Comparison of ENCODE assay signal across 8 cellular contexts in genomic region chr1:221712776-221713431, GRCh38. TPM values are rescaled to one million over a fixed set of nuclear protein-coding genes. Genes with fewer than 3 reads are reported as not detected.
DNase-seq lines count a peak whose midpoint lies in the region; ATAC-seq, FAIRE-seq and TF ChIP-seq lines count a peak whose summit lies in the region.

No MANE protein-coding gene starts in this region.

- peaks cover 23% of the 10 kb centered on the region for H3K79me2 ChIP-seq in K562 (ENCODE audit: control insufficient read depth, insufficient read depth, low read length)

- H3K4me3 ChIP-seq in K562, result no peak overlapping the region

- BruUV-seq in K562 (replicated peaks; lab: Mats Ljungman, UMichigan), result no TSS peak

- WGBS in K562 (ENCODE audit: insufficient coverage, low coverage, missing lambda C conversion rate), result 61% methylated on average over 3 of the region's 3 CpGs

- FAIRE-seq in K562 (lab: Jason Lieb, UNC), result no peak

- no peak for TF ChIP-seq RAD21 in K562 (CRISPR knock-in tag; conservative IDR thresholded peaks at IDR 0.05 in 1 of 2, IDR thresholded peaks at IDR 0.05 in 1 of 2)

- peaks cover 4% of the 10 kb centered on the region; the same call in 1 of the 3 replicates for H3K36me3 ChIP-seq in K562 (ENCODE audit: control insufficient read depth, insufficient read depth, low read length)

- H3K4me2 ChIP-seq in K562 (ENCODE audit: insufficient read depth, low read length), result no peak overlapping the region

- H4K20me1 ChIP-seq in K562 (replicated peaks; ENCODE audit: control insufficient read depth, insufficient read depth, low read length), result no peaks in the 10 kb centered on the region

- ATAC-seq in GM18870 (IDR thresholded peaks at IDR 0.05; ENCODE audit: unreplicated experiment), result peak; percentile 37
- ATAC-seq in HG02943 (IDR thresholded peaks at IDR 0.05; ENCODE audit: low read depth, unreplicated experiment), result peak; percentile 57
- no peak for ATAC-seq in K562

- H3K27ac ChIP-seq in K562 (ENCODE audit: extremely low read depth, low read depth, low read length), result peak overlapping the region; percentile 74

- H3K4me1 ChIP-seq in K562 (replicated peaks in 1 of 2; ENCODE audit: control insufficient read depth in 2 of 2, insufficient read depth in 2 of 2, low read length in 2 of 2), result peaks cover 8 to 84% of the 10 kb centered on the region in 2 experiments

- no peak for TF ChIP-seq CTCF in K562 (IDR thresholded peaks at IDR 0.05 in 2 of 3, conservative IDR thresholded peaks at IDR 0.05 in 1 of 3; ENCODE audit: insufficient read depth in 2 of 3, low read depth in 1 of 3, low read length in 3 of 3)

- no peak overlapping the region; a peak in 1 of 4 replicates for H3K9ac ChIP-seq in K562 (ENCODE audit: insufficient read depth in 1 of 2, low read depth in 2 of 2, low read length in 2 of 2)

- H2AFZ ChIP-seq in K562 (ENCODE audit: low read depth, low read length), result no peak overlapping the region

- no peaks in the 10 kb centered on the region for H3K9me3 ChIP-seq in K562 (replicated peaks; ENCODE audit: control insufficient read depth, insufficient read depth, low read depth, low read length)

- CTCF ChIA-PET in K562 (lab: Yijun Ruan, JAX; ENCODE audit: low intra/inter-chr PET ratio), result no interaction called here

- DNase-seq in T-helper 1 cell (peak; percentile 46 to 88 (median 62)), K562 (ENCODE audit: extremely low read depth in 1 of 4, low spot score in 3 of 4) (no peak), NCI-H2196 (lab: John Stamatoyannopoulos, UW; ENCODE audit: unreplicated experiment) (no peak), DMS53 treated with DMSO at 0.1 percent for 48 hours (lab: John Stamatoyannopoulos, UW; ENCODE audit: unreplicated experiment) (no peak), T1000 (lab: John Stamatoyannopoulos, UW) (no peak)
- peak; percentile 73 for DNase-seq in stimulated activated CD4-positive, alpha-beta T cell treated with anti-CD3 and anti-CD28 coated beads, Interleukin-4, amount 100 ng/mL, for 24 hours

- TF ChIP-seq POLR2A in K562 (conservative IDR thresholded peaks at IDR 0.05), result no peak

- H3K9me1 ChIP-seq in K562 (ENCODE audit: control insufficient read depth, insufficient read depth, low read length), result no peaks in the 10 kb centered on the region

- no peaks in the 10 kb centered on the region for H3K27me3 ChIP-seq in K562 (ENCODE audit: control insufficient read depth in 2 of 2, insufficient read depth in 2 of 2, low read length in 2 of 2)

- in situ Hi-C loops in K562 (cut with MboI), result no loop called here

- no peak for TF ChIP-seq EP300 in K562 (IDR thresholded peaks at IDR 0.05; ENCODE audit: low read length)

- POLR2A ChIA-PET in K562 (lab: Yijun Ruan, JAX), result interaction anchor here (3.9 kb wide), 1 partner anchor 29 kb away, joined by 17 read pairs; the partner anchor contains the start of gene DUSP10

- intact Hi-C loops in K562 (cut with micrococcal nuclease), result no loop called here

TF ChIP-seq in K562, 482 proteins besides CTCF, POLR2A, EP300 and RAD21 (continues in another document):
- TF ChIP-seq BCOR (IDR thresholded peaks at IDR 0.05) (no peak), ZMIZ1 (IDR thresholded peaks at IDR 0.05; ENCODE audit: low read depth in 2 of 2, low read length in 2 of 2) (no peak), TCF15 (CRISPR knock-in tag; IDR thresholded peaks at IDR 0.05) (no peak), TAF1 (IDR thresholded peaks at IDR 0.05; ENCODE audit: control insufficient read depth, extremely low read depth, insufficient read depth, low read length, severe bottlenecking) (no peak), ZNF512 (tag; IDR thresholded peaks at IDR 0.05) (no peak), ZNF217 (CRISPR knock-in tag; IDR thresholded peaks at IDR 0.05) (no peak), ZBTB8A (IDR thresholded peaks at IDR 0.05; ENCODE audit: partially characterized antibody) (no peak), HNRNPUL1 (IDR thresholded peaks at IDR 0.05; ENCODE audit: low read length) (no peak), TRIM24 (IDR thresholded peaks at IDR 0.05) (no peak), HMGN3 (IDR thresholded peaks at IDR 0.05; ENCODE audit: borderline replicate concordance, extremely low read depth, insufficient read length, low read depth, low read length) (no peak), ZNF174 (CRISPR knock-in tag; IDR thresholded peaks at IDR 0.05) (no peak), NFIC (IDR thresholded peaks at IDR 0.05) (no peak), LEF1 (IDR thresholded peaks at IDR 0.05) (no peak), KLF6 (CRISPR knock-in tag; IDR thresholded peaks at IDR 0.05; ENCODE audit: borderline replicate concordance) (peak; percentile 26; the same call in 1 of the 2 replicates), ZFX (CRISPR knock-in tag; IDR thresholded peaks at IDR 0.05) (no peak), DPF2 (IDR thresholded peaks at IDR 0.05) (no peak), HDAC1 (IDR thresholded peaks at IDR 0.05) (no peak), PTRF (tag; IDR thresholded peaks at IDR 0.05) (no peak), JUNB (CRISPR knock-in tag; conservative IDR thresholded peaks at IDR 0.05) (no peak)
- TF ChIP-seq, protein P1, sequence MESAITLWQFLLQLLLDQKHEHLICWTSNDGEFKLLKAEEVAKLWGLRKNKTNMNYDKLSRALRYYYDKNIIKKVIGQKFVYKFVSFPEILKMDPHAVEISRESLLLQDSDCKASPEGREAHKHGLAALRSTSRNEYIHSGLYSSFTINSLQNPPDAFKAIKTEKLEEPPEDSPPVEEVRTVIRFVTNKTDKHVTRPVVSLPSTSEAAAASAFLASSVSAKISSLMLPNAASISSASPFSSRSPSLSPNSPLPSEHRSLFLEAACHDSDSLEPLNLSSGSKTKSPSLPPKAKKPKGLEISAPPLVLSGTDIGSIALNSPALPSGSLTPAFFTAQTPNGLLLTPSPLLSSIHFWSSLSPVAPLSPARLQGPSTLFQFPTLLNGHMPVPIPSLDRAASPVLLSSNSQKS (CRISPR knock-in tag; IDR thresholded peaks at IDR 0.05), result no peak

RNA-seq across cellular contexts. Expression of gene DUSP10, which starts 29.0 kb away (rescaled TPM):
- total RNA-seq in K562 (2011; cell fraction: chromatin; rRNA removed; ENCODE audit: low replicate concordance), result 5.0 and 6.0 TPM in 2 replicates
- 3.9 and 4.0 TPM in 2 replicates for total RNA-seq in K562 (2011; cell fraction: nucleolus; rRNA removed)
- 3.6 and 4.4 TPM in 2 replicates for total RNA-seq in K562 (2011; cell fraction: nucleoplasm; rRNA removed)
- total RNA-seq in K562 (2014; rRNA removed) (6.6 and 7.3 TPM in 2 replicates), K562 (2014; rRNA removed; fragmentation: Illumina TruSeq; extraction: Trizol) (6.3 and 7.6 TPM in 2 replicates), K562 (2015; rRNA removed; fragmentation: Illumina TruSeq; extraction: Trizol) (7.0 and 7.8 TPM in 2 replicates), K562 (2021) (5.9 and 6.1 TPM in 2 replicates)
- polyA plus RNA-seq in K562 (2011; rRNA removed) (1.7 and 3.1 TPM in 2 replicates), K562 (2014; fragmentation: Illumina TruSeq; extraction: Trizol) (6.2 and 8.3 TPM in 2 replicates), K562 (2014; fragmentation: Nextera tagmentation; extraction: Ambion mirVana) (1 to 10 TPM; 3.8 to 5.5 TPM), K562 (2014; rRNA removed) (5.4 and 6.6 TPM in 2 replicates)
- polyA plus RNA-seq in K562 (2011; cell fraction: cytosol; rRNA removed), result 3.6 and 4.4 TPM in 2 replicates
- 3.0 and 4.0 TPM in 2 replicates for polyA plus RNA-seq in K562 (2011; cell fraction: nucleus; rRNA removed)
- polyA plus RNA-seq in K562 (2012), result 5.8 and 10.6 TPM in 2 replicates
- polyA minus RNA-seq in K562 (2011; rRNA and poly(A)+ RNA removed), result 4.8 and 6.1 TPM in 2 replicates
- 1.0 and 1.4 TPM in 2 replicates for polyA minus RNA-seq in K562 (2011; cell fraction: cytosol; rRNA and poly(A)+ RNA removed)
- polyA minus RNA-seq in K562 (2011; cell fraction: nucleus; rRNA and poly(A)+ RNA removed), result 4.8 and 8.7 TPM in 2 replicates

Comparison
In these comparisons a context has a peak if more than half of its experiments do, and no peak if none do; other contexts are left out.
1. DNase-seq: peak in T-helper 1 cell (5 of 5) and stimulated activated CD4-positive, alpha-beta T cell treated with anti-CD3 and anti-CD28 coated beads, Interleukin-4, amount 100 ng/mL, for 24 hours (single experiment); none in K562 (0 of 4), NCI-H2196 (single experiment), DMS53 treated with DMSO at 0.1 percent for 48 hours (single experiment) and T1000 (single experiment).